Comparison of ENCODE assay signal across 1 cellular context in genomic region chr13:46104868-46105267, GRCh38.
TF ChIP-seq lines count a peak whose summit lies in the region.

A gene with protein sequence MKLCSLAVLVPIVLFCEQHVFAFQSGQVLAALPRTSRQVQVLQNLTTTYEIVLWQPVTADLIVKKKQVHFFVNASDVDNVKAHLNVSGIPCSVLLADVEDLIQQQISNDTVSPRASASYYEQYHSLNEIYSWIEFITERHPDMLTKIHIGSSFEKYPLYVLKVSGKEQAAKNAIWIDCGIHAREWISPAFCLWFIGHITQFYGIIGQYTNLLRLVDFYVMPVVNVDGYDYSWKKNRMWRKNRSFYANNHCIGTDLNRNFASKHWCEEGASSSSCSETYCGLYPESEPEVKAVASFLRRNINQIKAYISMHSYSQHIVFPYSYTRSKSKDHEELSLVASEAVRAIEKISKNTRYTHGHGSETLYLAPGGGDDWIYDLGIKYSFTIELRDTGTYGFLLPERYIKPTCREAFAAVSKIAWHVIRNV (minus strand): TSS chr13:46105033. CDS start chr13:46105009, 24 bp downstream.

TF ChIP-seq in HepG2, 621 proteins besides CTCF, POLR2A, EP300 and RAD21 (continued from another document and continues in another):
- TF ChIP-seq FOXP4 (CRISPR knock-in tag; IDR thresholded peaks at IDR 0.05) (peak; percentile 53), GATAD2A (CRISPR knock-in tag; IDR thresholded peaks at IDR 0.05) (peak; percentile 86), ETV6 (CRISPR knock-in tag; conservative IDR thresholded peaks at IDR 0.05) (no peak), SIX4 (CRISPR knock-in tag; IDR thresholded peaks at IDR 0.05) (peak; percentile 63; the same call in 1 of the 2 replicates), ZNF326 (CRISPR knock-in tag; IDR thresholded peaks at IDR 0.05; ENCODE audit: borderline replicate concordance) (no peak), RAD51 (IDR thresholded peaks at IDR 0.05; ENCODE audit: borderline replicate concordance) (no peak), ZNF256 (CRISPR knock-in tag; conservative IDR thresholded peaks at IDR 0.05) (no peak), PAWR (CRISPR knock-in tag; IDR thresholded peaks at IDR 0.05; ENCODE audit: borderline replicate concordance) (no peak), SNAPC4 (CRISPR knock-in tag; IDR thresholded peaks at IDR 0.05) (no peak), ZNF7 (CRISPR knock-in tag; IDR thresholded peaks at IDR 0.05) (no peak), ZNF543 (CRISPR knock-in tag; IDR thresholded peaks at IDR 0.05) (no peak), ZNF275 (CRISPR knock-in tag; IDR thresholded peaks at IDR 0.05; ENCODE audit: borderline replicate concordance) (no peak), SNAI1 (CRISPR knock-in tag; IDR thresholded peaks at IDR 0.05; ENCODE audit: borderline replicate concordance) (no peak), MEIS2 (CRISPR knock-in tag; IDR thresholded peaks at IDR 0.05) (no peak), TCF7L2 (IDR thresholded peaks at IDR 0.05; ENCODE audit: low read depth, low read length) (no peak), SMC3 (IDR thresholded peaks at IDR 0.05; ENCODE audit: low read length) (no peak), MAZ (IDR thresholded peaks at IDR 0.05; ENCODE audit: borderline replicate concordance, low read depth, low read length) (no peak), MAZ (CRISPR knock-in tag; IDR thresholded peaks at IDR 0.05; ENCODE audit: low read depth) (no peak), ZNF790 (CRISPR knock-in tag; IDR thresholded peaks at IDR 0.05; ENCODE audit: borderline replicate concordance) (no peak), FUBP1 (CRISPR knock-in tag; IDR thresholded peaks at IDR 0.05; ENCODE audit: borderline replicate concordance) (no peak), NR2F2 (IDR thresholded peaks at IDR 0.05; ENCODE audit: borderline replicate concordance, low read depth) (peak; percentile 33; the same call in 1 of the 2 replicates), ARID2 (CRISPR knock-in tag; IDR thresholded peaks at IDR 0.05; ENCODE audit: borderline replicate concordance) (no peak), ZNF570 (CRISPR knock-in tag; IDR thresholded peaks at IDR 0.05; ENCODE audit: borderline replicate concordance) (no peak)
- TF ChIP-seq, protein P1, sequence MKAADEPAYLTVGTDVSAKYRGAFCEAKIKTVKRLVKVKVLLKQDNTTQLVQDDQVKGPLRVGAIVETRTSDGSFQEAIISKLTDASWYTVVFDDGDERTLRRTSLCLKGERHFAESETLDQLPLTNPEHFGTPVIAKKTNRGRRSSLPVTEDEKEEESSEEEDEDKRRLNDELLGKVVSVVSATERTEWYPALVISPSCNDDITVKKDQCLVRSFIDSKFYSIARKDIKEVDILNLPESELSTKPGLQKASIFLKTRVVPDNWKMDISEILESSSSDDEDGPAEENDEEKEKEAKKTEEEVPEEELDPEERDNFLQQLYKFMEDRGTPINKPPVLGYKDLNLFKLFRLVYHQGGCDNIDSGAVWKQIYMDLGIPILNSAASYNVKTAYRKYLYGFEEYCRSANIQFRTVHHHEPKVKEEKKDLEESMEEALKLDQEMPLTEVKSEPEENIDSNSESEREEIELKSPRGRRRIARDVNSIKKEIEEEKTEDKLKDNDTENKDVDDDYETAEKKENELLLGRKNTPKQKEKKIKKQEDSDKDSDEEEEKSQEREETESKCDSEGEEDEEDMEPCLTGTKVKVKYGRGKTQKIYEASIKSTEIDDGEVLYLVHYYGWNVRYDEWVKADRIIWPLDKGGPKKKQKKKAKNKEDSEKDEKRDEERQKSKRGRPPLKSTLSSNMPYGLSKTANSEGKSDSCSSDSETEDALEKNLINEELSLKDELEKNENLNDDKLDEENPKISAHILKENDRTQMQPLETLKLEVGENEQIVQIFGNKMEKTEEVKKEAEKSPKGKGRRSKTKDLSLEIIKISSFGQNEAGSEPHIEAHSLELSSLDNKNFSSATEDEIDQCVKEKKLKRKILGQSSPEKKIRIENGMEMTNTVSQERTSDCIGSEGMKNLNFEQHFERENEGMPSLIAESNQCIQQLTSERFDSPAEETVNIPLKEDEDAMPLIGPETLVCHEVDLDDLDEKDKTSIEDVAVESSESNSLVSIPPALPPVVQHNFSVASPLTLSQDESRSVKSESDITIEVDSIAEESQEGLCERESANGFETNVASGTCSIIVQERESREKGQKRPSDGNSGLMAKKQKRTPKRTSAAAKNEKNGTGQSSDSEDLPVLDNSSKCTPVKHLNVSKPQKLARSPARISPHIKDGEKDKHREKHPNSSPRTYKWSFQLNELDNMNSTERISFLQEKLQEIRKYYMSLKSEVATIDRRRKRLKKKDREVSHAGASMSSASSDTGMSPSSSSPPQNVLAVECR (CRISPR knock-in tag; IDR thresholded peaks at IDR 0.05; ENCODE audit: borderline replicate concordance), result 0 out of 2 replicates have a peak, but pooled peaks have one; percentile 19
- TF ChIP-seq, protein P2, sequence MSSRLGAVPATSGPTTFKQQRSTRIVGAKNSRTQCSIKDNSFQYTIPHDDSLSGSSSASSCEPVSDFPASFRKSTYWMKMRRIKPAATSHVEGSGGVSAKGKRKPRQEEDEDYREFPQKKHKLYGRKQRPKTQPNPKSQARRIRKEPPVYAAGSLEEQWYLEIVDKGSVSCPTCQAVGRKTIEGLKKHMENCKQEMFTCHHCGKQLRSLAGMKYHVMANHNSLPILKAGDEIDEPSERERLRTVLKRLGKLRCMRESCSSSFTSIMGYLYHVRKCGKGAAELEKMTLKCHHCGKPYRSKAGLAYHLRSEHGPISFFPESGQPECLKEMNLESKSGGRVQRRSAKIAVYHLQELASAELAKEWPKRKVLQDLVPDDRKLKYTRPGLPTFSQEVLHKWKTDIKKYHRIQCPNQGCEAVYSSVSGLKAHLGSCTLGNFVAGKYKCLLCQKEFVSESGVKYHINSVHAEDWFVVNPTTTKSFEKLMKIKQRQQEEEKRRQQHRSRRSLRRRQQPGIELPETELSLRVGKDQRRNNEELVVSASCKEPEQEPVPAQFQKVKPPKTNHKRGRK (CRISPR knock-in tag; IDR thresholded peaks at IDR 0.05), result no peak
- TF ChIP-seq, protein P3, sequence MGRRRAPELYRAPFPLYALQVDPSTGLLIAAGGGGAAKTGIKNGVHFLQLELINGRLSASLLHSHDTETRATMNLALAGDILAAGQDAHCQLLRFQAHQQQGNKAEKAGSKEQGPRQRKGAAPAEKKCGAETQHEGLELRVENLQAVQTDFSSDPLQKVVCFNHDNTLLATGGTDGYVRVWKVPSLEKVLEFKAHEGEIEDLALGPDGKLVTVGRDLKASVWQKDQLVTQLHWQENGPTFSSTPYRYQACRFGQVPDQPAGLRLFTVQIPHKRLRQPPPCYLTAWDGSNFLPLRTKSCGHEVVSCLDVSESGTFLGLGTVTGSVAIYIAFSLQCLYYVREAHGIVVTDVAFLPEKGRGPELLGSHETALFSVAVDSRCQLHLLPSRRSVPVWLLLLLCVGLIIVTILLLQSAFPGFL (CRISPR knock-in tag; IDR thresholded peaks at IDR 0.05), result no peak
